Comparison of ENCODE assay signal across 1 cellular context in the genomic region with DNA sequence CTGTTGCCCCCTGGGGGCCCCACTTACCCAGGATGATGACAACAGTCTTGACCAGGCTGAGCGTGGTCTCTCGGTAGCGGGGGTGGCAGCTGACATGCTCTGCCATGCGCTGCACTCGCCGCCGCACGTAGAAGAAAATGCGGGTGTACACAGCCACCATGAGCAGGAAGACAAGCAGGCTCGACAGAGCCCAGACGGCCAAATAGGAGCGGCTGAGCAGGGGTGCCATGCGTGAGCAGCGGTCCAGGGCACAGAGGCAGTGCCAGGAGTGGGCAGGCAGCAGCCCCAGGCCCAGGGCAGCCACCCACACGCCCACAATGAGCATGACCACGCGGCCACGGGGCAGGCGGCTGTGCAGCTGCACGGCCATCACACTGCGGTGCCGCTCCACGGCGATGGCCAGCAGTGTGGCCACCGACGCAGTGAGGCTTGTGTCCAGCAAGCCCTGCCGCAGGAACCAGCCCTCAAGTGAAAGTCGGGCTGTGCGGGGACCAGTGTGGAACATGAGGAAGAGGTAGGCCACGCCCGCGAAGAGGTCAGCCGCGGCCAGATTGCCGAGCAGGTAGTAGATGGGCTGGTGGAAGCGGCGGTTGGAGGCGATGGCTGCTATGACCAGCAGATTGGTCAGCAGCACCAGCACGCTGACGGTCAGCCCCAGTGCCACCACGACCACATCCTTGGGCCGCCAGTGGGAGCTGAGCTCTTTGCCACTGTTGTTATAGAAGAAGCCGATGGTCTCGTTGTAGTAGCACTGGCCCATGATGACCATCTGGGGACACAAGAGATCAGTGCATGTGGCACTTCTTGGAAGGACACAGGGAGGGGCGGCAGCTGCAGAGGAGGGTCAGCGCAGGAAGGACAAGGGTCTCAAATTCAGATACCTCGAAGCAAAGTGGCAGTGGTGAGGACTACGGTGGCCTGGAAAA.
TF ChIP-seq lines count a peak whose summit lies in the region.

No MANE protein-coding gene starts in this region.

TF ChIP-seq in IMR-90, 13 proteins besides CTCF, POLR2A, EP300 and RAD21:
- TF ChIP-seq CHD1 (IDR thresholded peaks at IDR 0.05; ENCODE audit: low read depth, low read length): no peak
- TF ChIP-seq NFE2L2 (IDR thresholded peaks at IDR 0.05; ENCODE audit: low read depth, low read length): no peak
- no peak for TF ChIP-seq RCOR1 (IDR thresholded peaks at IDR 0.05; ENCODE audit: insufficient replicate concordance, low read length)
- TF ChIP-seq, protein P1, sequence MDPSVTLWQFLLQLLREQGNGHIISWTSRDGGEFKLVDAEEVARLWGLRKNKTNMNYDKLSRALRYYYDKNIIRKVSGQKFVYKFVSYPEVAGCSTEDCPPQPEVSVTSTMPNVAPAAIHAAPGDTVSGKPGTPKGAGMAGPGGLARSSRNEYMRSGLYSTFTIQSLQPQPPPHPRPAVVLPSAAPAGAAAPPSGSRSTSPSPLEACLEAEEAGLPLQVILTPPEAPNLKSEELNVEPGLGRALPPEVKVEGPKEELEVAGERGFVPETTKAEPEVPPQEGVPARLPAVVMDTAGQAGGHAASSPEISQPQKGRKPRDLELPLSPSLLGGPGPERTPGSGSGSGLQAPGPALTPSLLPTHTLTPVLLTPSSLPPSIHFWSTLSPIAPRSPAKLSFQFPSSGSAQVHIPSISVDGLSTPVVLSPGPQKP (IDR thresholded peaks at IDR 0.05; ENCODE audit: borderline replicate concordance, low read depth, low read length): no peak
- TF ChIP-seq SMC3 (IDR thresholded peaks at IDR 0.05; ENCODE audit: low read depth, low read length): no peak
- TF ChIP-seq MAFK (IDR thresholded peaks at IDR 0.05; ENCODE audit: low read depth, low read length): no peak
- TF ChIP-seq RFX5 (IDR thresholded peaks at IDR 0.05; ENCODE audit: low read depth, low read length): no peak
- TF ChIP-seq MAZ (IDR thresholded peaks at IDR 0.05; ENCODE audit: borderline replicate concordance, low read depth, low read length): no peak
